11 cellular contexts compared by ENCODE assay signal in genomic region chr9:108823829-108824228, GRCh38. TPM values are rescaled to one million over a fixed set of nuclear protein-coding genes. Genes with fewer than 3 reads are reported as not detected.
"Had no signal": no experiment of that assay in that cellular context is flagged by ENCODE, and none has a peak within 500 bp of the region (broad histone marks: within the 10 kb centered on the region; RNA-seq: fewer than 3 reads in every experiment).

No MANE protein-coding gene starts in this region.

- ATAC-seq: HepG2 had no signal

- H3K36me3 Mint-ChIP-seq: IgD-negative memory B cell had no signal

- H3K4me2 ChIP-seq: KMS-11 had no signal

- H3K9ac ChIP-seq: KMS-11 had no signal

- DNase-seq: IMR-90, Karpas-422, KBM-7, KG1 had no signal

- H3K4me3 Mint-ChIP-seq: IgD-negative memory B cell had no signal

- H3K27ac ChIP-seq: HL-60, KMS-11 had no signal

- FAIRE-seq: HepG2, HTR-8/SVneo had no signal

RNA-seq across cellular contexts. Expression of gene ACTL7B, which starts 32.0 kb away (rescaled TPM):
- total RNA-seq: HT-29, HT1080, IMR-90 had no signal
- polyA plus RNA-seq: IgD-negative memory B cell, IMR-90 had no signal

RNA-seq across cellular contexts. Expression of gene ACTL7A, which starts 38.2 kb away (rescaled TPM):
- total RNA-seq: HepG2, HT-29, HT1080, IMR-90 had no signal
- polyA plus RNA-seq: HepG2, IgD-negative memory B cell, IMR-90 had no signal
